In genomic region chr19:33175886-33176669, GRCh38 we compare ENCODE assay signal across 1 cellular context.
TF ChIP-seq lines count a peak whose summit lies in the region.

No MANE protein-coding gene starts in this region.

TF ChIP-seq in HEK293, 187 proteins besides CTCF, POLR2A, EP300 and RAD21 (continued from another document):
- no peak for TF ChIP-seq ZBTB49 (tag by site-specific recombination; IDR thresholded peaks at IDR 0.05; ENCODE audit: low read depth)
- TF ChIP-seq, protein P1, sequence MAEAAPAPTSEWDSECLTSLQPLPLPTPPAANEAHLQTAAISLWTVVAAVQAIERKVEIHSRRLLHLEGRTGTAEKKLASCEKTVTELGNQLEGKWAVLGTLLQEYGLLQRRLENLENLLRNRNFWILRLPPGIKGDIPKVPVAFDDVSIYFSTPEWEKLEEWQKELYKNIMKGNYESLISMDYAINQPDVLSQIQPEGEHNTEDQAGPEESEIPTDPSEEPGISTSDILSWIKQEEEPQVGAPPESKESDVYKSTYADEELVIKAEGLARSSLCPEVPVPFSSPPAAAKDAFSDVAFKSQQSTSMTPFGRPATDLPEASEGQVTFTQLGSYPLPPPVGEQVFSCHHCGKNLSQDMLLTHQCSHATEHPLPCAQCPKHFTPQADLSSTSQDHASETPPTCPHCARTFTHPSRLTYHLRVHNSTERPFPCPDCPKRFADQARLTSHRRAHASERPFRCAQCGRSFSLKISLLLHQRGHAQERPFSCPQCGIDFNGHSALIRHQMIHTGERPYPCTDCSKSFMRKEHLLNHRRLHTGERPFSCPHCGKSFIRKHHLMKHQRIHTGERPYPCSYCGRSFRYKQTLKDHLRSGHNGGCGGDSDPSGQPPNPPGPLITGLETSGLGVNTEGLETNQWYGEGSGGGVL (tag by site-specific recombination; IDR thresholded peaks at IDR 0.05): peak; percentile 36; the same call in 1 of the 2 replicates
- TF ChIP-seq OVOL3 (tag by site-specific recombination; IDR thresholded peaks at IDR 0.05): 0 out of 2 replicates have a peak, but pooled peaks have one; percentile 42
- no peak for TF ChIP-seq ZNF600 (tag by site-specific recombination; IDR thresholded peaks at IDR 0.05)
- no peak for TF ChIP-seq ZNF19 (tag by site-specific recombination; IDR thresholded peaks at IDR 0.05; ENCODE audit: low read depth)
- TF ChIP-seq KLF17 (tag by site-specific recombination; IDR thresholded peaks at IDR 0.05): no peak
- TF ChIP-seq ZNF677 (tag by site-specific recombination; IDR thresholded peaks at IDR 0.05): peak; percentile 60; the same call in 1 of the 2 replicates
- peak; percentile 84; the same call in 1 of the 2 replicates for TF ChIP-seq ZNF777 (tag by site-specific recombination; IDR thresholded peaks at IDR 0.05; ENCODE audit: borderline replicate concordance)
- TF ChIP-seq, protein P2, sequence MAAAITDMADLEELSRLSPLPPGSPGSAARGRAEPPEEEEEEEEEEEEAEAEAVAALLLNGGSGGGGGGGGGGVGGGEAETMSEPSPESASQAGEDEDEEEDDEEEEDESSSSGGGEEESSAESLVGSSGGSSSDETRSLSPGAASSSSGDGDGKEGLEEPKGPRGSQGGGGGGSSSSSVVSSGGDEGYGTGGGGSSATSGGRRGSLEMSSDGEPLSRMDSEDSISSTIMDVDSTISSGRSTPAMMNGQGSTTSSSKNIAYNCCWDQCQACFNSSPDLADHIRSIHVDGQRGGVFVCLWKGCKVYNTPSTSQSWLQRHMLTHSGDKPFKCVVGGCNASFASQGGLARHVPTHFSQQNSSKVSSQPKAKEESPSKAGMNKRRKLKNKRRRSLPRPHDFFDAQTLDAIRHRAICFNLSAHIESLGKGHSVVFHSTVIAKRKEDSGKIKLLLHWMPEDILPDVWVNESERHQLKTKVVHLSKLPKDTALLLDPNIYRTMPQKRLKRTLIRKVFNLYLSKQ (tag by site-specific recombination; IDR thresholded peaks at IDR 0.05; ENCODE audit: borderline replicate concordance): no peak
- TF ChIP-seq, protein P3, sequence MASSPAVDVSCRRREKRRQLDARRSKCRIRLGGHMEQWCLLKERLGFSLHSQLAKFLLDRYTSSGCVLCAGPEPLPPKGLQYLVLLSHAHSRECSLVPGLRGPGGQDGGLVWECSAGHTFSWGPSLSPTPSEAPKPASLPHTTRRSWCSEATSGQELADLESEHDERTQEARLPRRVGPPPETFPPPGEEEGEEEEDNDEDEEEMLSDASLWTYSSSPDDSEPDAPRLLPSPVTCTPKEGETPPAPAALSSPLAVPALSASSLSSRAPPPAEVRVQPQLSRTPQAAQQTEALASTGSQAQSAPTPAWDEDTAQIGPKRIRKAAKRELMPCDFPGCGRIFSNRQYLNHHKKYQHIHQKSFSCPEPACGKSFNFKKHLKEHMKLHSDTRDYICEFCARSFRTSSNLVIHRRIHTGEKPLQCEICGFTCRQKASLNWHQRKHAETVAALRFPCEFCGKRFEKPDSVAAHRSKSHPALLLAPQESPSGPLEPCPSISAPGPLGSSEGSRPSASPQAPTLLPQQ (tag by site-specific recombination; IDR thresholded peaks at IDR 0.05): peak; percentile 42
- peak; percentile 20; the same call in 1 of the 2 replicates for TF ChIP-seq YY1 (tag by site-specific recombination; IDR thresholded peaks at IDR 0.05)
- no peak for TF ChIP-seq ZNF37A (tag by site-specific recombination; IDR thresholded peaks at IDR 0.05)
- TF ChIP-seq, protein P4, sequence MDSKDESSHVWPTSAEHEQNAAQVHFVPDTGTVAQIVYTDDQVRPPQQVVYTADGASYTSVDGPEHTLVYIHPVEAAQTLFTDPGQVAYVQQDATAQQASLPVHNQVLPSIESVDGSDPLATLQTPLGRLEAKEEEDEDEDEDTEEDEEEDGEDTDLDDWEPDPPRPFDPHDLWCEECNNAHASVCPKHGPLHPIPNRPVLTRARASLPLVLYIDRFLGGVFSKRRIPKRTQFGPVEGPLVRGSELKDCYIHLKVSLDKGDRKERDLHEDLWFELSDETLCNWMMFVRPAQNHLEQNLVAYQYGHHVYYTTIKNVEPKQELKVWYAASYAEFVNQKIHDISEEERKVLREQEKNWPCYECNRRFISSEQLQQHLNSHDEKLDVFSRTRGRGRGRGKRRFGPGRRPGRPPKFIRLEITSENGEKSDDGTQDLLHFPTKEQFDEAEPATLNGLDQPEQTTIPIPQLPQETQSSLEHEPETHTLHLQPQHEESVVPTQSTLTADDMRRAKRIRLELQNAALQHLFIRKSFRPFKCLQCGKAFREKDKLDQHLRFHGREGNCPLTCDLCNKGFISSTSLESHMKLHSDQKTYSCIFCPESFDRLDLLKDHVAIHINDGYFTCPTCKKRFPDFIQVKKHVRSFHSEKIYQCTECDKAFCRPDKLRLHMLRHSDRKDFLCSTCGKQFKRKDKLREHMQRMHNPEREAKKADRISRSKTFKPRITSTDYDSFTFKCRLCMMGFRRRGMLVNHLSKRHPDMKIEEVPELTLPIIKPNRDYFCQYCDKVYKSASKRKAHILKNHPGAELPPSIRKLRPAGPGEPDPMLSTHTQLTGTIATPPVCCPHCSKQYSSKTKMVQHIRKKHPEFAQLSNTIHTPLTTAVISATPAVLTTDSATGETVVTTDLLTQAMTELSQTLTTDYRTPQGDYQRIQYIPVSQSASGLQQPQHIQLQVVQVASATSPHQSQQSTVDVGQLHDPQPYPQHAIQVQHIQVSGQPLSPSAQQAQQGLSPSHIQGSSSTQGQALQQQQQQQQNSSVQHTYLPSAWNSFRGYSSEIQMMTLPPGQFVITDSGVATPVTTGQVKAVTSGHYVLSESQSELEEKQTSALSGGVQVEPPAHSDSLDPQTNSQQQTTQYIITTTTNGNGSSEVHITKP (tag by site-specific recombination; IDR thresholded peaks at IDR 0.05): peak; percentile 88
- 0 out of 2 replicates have a peak, but pooled peaks have one; percentile 19 for TF ChIP-seq ZNF792 (tag by site-specific recombination; IDR thresholded peaks at IDR 0.05)
- no peak for TF ChIP-seq ZNF510 (tag by site-specific recombination; IDR thresholded peaks at IDR 0.05; ENCODE audit: insufficient replicate concordance)
- peak; percentile 55 for TF ChIP-seq PRDM2 (tag by site-specific recombination; IDR thresholded peaks at IDR 0.05; ENCODE audit: borderline replicate concordance)
- TF ChIP-seq, protein P5, sequence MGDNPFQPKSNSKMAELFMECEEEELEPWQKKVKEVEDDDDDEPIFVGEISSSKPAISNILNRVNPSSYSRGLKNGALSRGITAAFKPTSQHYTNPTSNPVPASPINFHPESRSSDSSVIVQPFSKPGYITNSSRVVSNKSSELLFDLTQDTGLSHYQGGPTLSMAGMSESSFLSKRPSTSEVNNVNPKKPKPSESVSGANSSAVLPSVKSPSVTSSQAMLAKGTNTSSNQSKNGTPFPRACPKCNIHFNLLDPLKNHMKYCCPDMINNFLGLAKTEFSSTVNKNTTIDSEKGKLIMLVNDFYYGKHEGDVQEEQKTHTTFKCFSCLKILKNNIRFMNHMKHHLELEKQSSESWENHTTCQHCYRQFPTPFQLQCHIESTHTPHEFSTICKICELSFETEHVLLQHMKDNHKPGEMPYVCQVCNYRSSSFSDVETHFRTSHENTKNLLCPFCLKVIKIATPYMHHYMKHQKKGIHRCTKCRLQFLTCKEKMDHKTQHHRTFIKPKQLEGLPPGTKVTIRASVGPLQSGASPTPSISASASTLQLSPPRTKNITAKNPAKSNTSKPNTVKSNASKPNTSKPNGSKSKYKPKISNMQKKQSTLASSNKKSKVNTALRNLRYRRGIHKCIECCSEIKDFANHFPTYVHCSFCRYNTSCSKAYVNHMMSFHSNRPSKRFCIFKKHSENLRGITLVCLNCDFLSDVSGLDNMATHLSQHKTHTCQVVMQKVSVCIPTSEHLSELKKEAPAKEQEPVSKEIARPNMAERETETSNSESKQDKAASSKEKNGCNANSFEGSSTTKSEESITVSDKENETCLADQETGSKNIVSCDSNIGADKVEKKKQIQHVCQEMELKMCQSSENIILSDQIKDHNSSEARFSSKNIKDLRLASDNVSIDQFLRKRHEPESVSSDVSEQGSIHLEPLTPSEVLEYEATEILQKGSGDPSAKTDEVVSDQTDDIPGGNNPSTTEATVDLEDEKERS (tag by site-specific recombination; IDR thresholded peaks at IDR 0.05): no peak
- TF ChIP-seq SP3 (tag by site-specific recombination; IDR thresholded peaks at IDR 0.05): no peak
- no peak for TF ChIP-seq ZNF585B (tag by site-specific recombination; IDR thresholded peaks at IDR 0.05)
- TF ChIP-seq ZBTB20 (tag by site-specific recombination; IDR thresholded peaks at IDR 0.05): peak; percentile 99
- TF ChIP-seq KLF8 (tag by site-specific recombination; IDR thresholded peaks at IDR 0.05): no peak
